ENCODE assay signal across 1 cellular context in the genomic region with DNA sequence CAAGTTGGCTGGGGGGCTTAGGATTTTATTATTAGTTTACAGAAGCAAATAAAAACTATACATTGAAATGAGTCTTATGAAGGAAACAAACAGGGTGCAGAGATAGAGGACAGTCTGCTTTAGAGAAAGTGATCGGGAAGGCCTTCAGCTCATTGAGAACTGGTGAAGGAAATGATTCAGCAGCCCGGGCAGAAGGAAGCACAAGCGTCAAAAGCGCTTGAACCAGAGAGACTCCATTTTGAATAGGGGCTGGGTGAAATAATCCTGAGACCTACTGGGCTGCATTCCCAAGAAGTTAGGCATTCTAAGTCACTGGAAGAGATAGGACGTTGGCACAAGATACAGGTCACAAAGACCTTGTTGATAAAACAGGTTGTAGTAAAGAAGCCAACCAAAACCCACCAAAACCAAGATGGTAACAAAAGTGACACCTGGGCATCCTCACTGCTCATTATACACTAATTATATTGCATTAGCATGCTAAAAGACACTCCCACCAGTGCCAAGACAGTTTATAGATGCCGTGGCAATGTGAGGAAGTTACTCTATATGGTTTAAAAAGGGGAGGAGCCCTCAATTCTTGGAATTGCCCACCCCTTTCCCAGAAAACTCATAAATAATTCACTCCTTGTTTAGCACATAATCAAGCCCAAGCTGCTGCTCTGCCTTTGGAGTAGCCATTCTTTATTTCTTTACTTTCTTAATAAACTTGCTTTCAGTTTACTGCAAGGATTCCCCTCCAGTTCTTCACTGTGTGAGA.
TF ChIP-seq lines count a peak whose summit lies in the region.

No MANE protein-coding gene starts in this region.

TF ChIP-seq in K562, 482 proteins besides CTCF, POLR2A, EP300 and RAD21 (continued from another document and continues in another):
- TF ChIP-seq, protein P1, sequence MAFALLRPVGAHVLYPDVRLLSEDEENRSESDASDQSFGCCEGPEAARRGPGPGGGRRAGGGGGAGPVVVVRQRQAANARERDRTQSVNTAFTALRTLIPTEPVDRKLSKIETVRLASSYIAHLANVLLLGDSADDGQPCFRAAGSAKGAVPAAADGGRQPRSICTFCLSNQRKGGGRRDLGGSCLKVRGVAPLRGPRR (CRISPR knock-in tag; IDR thresholded peaks at IDR 0.05), result no peak
- TF ChIP-seq NCOA4 (IDR thresholded peaks at IDR 0.05; ENCODE audit: partially characterized antibody), result no peak
- TF ChIP-seq, protein P2, sequence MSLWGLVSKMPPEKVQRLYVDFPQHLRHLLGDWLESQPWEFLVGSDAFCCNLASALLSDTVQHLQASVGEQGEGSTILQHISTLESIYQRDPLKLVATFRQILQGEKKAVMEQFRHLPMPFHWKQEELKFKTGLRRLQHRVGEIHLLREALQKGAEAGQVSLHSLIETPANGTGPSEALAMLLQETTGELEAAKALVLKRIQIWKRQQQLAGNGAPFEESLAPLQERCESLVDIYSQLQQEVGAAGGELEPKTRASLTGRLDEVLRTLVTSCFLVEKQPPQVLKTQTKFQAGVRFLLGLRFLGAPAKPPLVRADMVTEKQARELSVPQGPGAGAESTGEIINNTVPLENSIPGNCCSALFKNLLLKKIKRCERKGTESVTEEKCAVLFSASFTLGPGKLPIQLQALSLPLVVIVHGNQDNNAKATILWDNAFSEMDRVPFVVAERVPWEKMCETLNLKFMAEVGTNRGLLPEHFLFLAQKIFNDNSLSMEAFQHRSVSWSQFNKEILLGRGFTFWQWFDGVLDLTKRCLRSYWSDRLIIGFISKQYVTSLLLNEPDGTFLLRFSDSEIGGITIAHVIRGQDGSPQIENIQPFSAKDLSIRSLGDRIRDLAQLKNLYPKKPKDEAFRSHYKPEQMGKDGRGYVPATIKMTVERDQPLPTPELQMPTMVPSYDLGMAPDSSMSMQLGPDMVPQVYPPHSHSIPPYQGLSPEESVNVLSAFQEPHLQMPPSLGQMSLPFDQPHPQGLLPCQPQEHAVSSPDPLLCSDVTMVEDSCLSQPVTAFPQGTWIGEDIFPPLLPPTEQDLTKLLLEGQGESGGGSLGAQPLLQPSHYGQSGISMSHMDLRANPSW (CRISPR knock-in tag; IDR thresholded peaks at IDR 0.05), result no peak
- 0 out of 2 replicates have a peak, but pooled peaks have one; percentile 32 for TF ChIP-seq NFXL1 (CRISPR knock-in tag; IDR thresholded peaks at IDR 0.05)
- TF ChIP-seq ZNF57 (CRISPR knock-in tag; IDR thresholded peaks at IDR 0.05), result no peak
- TF ChIP-seq, protein P3, sequence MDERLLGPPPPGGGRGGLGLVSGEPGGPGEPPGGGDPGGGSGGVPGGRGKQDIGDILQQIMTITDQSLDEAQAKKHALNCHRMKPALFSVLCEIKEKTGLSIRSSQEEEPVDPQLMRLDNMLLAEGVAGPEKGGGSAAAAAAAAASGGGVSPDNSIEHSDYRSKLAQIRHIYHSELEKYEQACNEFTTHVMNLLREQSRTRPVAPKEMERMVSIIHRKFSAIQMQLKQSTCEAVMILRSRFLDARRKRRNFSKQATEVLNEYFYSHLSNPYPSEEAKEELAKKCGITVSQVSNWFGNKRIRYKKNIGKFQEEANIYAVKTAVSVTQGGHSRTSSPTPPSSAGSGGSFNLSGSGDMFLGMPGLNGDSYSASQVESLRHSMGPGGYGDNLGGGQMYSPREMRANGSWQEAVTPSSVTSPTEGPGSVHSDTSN (CRISPR knock-in tag; IDR thresholded peaks at IDR 0.05; ENCODE audit: low read depth), result no peak
- TF ChIP-seq, protein P3 (tag; conservative IDR thresholded peaks at IDR 0.05; ENCODE audit: low read depth), result peak; percentile 80
- no peak for TF ChIP-seq KAT8 (IDR thresholded peaks at IDR 0.05; ENCODE audit: low read depth)
- TF ChIP-seq EGR1 (conservative IDR thresholded peaks at IDR 0.05), result no peak
- TF ChIP-seq TSC22D4 (tag; IDR thresholded peaks at IDR 0.05), result no peak
- TF ChIP-seq BRCA1 (IDR thresholded peaks at IDR 0.05), result no peak
- no peak for TF ChIP-seq BRCA1 (CRISPR knock-in tag; IDR thresholded peaks at IDR 0.05)
- TF ChIP-seq OTX1 (CRISPR knock-in tag; IDR thresholded peaks at IDR 0.05), result 0 out of 2 replicates have a peak, but pooled peaks have one; percentile 56
- TF ChIP-seq, protein P4, sequence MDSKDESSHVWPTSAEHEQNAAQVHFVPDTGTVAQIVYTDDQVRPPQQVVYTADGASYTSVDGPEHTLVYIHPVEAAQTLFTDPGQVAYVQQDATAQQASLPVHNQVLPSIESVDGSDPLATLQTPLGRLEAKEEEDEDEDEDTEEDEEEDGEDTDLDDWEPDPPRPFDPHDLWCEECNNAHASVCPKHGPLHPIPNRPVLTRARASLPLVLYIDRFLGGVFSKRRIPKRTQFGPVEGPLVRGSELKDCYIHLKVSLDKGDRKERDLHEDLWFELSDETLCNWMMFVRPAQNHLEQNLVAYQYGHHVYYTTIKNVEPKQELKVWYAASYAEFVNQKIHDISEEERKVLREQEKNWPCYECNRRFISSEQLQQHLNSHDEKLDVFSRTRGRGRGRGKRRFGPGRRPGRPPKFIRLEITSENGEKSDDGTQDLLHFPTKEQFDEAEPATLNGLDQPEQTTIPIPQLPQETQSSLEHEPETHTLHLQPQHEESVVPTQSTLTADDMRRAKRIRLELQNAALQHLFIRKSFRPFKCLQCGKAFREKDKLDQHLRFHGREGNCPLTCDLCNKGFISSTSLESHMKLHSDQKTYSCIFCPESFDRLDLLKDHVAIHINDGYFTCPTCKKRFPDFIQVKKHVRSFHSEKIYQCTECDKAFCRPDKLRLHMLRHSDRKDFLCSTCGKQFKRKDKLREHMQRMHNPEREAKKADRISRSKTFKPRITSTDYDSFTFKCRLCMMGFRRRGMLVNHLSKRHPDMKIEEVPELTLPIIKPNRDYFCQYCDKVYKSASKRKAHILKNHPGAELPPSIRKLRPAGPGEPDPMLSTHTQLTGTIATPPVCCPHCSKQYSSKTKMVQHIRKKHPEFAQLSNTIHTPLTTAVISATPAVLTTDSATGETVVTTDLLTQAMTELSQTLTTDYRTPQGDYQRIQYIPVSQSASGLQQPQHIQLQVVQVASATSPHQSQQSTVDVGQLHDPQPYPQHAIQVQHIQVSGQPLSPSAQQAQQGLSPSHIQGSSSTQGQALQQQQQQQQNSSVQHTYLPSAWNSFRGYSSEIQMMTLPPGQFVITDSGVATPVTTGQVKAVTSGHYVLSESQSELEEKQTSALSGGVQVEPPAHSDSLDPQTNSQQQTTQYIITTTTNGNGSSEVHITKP (IDR thresholded peaks at IDR 0.05; ENCODE audit: partially characterized antibody), result no peak
- TF ChIP-seq, protein P5, sequence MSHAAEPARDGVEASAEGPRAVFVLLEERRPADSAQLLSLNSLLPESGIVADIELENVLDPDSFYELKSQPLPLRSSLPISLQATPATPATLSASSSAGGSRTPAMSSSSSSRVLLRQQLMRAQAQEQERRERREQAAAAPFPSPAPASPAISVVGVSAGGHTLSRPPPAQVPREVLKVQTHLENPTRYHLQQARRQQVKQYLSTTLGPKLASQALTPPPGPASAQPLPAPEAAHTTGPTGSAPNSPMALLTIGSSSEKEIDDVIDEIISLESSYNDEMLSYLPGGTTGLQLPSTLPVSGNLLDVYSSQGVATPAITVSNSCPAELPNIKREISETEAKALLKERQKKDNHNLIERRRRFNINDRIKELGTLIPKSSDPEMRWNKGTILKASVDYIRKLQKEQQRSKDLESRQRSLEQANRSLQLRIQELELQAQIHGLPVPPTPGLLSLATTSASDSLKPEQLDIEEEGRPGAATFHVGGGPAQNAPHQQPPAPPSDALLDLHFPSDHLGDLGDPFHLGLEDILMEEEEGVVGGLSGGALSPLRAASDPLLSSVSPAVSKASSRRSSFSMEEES (CRISPR knock-in tag; IDR thresholded peaks at IDR 0.05), result no peak
- no peak for TF ChIP-seq BRD4 (IDR thresholded peaks at IDR 0.05)
- no peak for TF ChIP-seq ZNF695 (CRISPR knock-in tag; IDR thresholded peaks at IDR 0.05)
- peak; percentile 72; the same call in 1 of the 2 replicates for TF ChIP-seq ZNF239 (CRISPR knock-in tag; IDR thresholded peaks at IDR 0.05)
- TF ChIP-seq EP400 (IDR thresholded peaks at IDR 0.05), result no peak
- TF ChIP-seq, protein P6, sequence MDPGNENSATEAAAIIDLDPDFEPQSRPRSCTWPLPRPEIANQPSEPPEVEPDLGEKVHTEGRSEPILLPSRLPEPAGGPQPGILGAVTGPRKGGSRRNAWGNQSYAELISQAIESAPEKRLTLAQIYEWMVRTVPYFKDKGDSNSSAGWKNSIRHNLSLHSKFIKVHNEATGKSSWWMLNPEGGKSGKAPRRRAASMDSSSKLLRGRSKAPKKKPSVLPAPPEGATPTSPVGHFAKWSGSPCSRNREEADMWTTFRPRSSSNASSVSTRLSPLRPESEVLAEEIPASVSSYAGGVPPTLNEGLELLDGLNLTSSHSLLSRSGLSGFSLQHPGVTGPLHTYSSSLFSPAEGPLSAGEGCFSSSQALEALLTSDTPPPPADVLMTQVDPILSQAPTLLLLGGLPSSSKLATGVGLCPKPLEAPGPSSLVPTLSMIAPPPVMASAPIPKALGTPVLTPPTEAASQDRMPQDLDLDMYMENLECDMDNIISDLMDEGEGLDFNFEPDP (CRISPR knock-in tag; IDR thresholded peaks at IDR 0.05), result no peak
- no peak for TF ChIP-seq CREM (IDR thresholded peaks at IDR 0.05; ENCODE audit: low read depth)
- TF ChIP-seq JUNB (CRISPR knock-in tag; conservative IDR thresholded peaks at IDR 0.05), result no peak
- TF ChIP-seq, protein P7, sequence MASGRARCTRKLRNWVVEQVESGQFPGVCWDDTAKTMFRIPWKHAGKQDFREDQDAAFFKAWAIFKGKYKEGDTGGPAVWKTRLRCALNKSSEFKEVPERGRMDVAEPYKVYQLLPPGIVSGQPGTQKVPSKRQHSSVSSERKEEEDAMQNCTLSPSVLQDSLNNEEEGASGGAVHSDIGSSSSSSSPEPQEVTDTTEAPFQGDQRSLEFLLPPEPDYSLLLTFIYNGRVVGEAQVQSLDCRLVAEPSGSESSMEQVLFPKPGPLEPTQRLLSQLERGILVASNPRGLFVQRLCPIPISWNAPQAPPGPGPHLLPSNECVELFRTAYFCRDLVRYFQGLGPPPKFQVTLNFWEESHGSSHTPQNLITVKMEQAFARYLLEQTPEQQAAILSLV (tag; IDR thresholded peaks at IDR 0.05), result peak; percentile 63
- no peak for TF ChIP-seq PHF8 (IDR thresholded peaks at IDR 0.05; ENCODE audit: borderline replicate concordance, low read length)
- TF ChIP-seq, protein P8, sequence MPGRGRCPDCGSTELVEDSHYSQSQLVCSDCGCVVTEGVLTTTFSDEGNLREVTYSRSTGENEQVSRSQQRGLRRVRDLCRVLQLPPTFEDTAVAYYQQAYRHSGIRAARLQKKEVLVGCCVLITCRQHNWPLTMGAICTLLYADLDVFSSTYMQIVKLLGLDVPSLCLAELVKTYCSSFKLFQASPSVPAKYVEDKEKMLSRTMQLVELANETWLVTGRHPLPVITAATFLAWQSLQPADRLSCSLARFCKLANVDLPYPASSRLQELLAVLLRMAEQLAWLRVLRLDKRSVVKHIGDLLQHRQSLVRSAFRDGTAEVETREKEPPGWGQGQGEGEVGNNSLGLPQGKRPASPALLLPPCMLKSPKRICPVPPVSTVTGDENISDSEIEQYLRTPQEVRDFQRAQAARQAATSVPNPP (IDR thresholded peaks at IDR 0.05; ENCODE audit: borderline replicate concordance, insufficient read depth, insufficient read length), result no peak
- TF ChIP-seq MBD2 (IDR thresholded peaks at IDR 0.05; ENCODE audit: borderline replicate concordance, low read depth), result no peak
- TF ChIP-seq NRF1 (conservative IDR thresholded peaks at IDR 0.05 in 1 of 2, IDR thresholded peaks at IDR 0.05 in 1 of 2), result no peak
- TF ChIP-seq PTRF (tag; IDR thresholded peaks at IDR 0.05), result peak; percentile 74
- no peak for TF ChIP-seq HMG20A (CRISPR knock-in tag; conservative IDR thresholded peaks at IDR 0.05)
- TF ChIP-seq FOSL1 (tag; conservative IDR thresholded peaks at IDR 0.05), result no peak
- TF ChIP-seq ZC3H8 (IDR thresholded peaks at IDR 0.05), result no peak
- TF ChIP-seq SETDB1 (IDR thresholded peaks at IDR 0.05; ENCODE audit: low read length), result no peak
- TF ChIP-seq, protein P9, sequence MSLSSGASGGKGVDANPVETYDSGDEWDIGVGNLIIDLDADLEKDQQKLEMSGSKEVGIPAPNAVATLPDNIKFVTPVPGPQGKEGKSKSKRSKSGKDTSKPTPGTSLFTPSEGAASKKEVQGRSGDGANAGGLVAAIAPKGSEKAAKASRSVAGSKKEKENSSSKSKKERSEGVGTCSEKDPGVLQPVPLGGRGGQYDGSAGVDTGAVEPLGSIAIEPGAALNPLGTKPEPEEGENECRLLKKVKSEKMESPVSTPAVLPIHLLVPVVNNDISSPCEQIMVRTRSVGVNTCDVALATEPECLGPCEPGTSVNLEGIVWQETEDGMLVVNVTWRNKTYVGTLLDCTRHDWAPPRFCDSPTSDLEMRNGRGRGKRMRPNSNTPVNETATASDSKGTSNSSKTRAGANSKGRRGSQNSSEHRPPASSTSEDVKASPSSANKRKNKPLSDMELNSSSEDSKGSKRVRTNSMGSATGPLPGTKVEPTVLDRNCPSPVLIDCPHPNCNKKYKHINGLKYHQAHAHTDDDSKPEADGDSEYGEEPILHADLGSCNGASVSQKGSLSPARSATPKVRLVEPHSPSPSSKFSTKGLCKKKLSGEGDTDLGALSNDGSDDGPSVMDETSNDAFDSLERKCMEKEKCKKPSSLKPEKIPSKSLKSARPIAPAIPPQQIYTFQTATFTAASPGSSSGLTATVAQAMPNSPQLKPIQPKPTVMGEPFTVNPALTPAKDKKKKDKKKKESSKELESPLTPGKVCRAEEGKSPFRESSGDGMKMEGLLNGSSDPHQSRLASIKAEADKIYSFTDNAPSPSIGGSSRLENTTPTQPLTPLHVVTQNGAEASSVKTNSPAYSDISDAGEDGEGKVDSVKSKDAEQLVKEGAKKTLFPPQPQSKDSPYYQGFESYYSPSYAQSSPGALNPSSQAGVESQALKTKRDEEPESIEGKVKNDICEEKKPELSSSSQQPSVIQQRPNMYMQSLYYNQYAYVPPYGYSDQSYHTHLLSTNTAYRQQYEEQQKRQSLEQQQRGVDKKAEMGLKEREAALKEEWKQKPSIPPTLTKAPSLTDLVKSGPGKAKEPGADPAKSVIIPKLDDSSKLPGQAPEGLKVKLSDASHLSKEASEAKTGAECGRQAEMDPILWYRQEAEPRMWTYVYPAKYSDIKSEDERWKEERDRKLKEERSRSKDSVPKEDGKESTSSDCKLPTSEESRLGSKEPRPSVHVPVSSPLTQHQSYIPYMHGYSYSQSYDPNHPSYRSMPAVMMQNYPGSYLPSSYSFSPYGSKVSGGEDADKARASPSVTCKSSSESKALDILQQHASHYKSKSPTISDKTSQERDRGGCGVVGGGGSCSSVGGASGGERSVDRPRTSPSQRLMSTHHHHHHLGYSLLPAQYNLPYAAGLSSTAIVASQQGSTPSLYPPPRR (CRISPR knock-in tag; IDR thresholded peaks at IDR 0.05; ENCODE audit: borderline replicate concordance), result no peak
- no peak for TF ChIP-seq PHB2 (IDR thresholded peaks at IDR 0.05; ENCODE audit: low read depth)
- peak; percentile 83 for TF ChIP-seq HDAC8 (tag; IDR thresholded peaks at IDR 0.05)
- no peak for TF ChIP-seq CHD4 (IDR thresholded peaks at IDR 0.05; ENCODE audit: insufficient read depth, insufficient replicate concordance, low read depth, low read length, poor library complexity, severe bottlenecking)
- no peak for TF ChIP-seq KLF1 (tag; IDR thresholded peaks at IDR 0.05)
- TF ChIP-seq SRSF7 (optimal IDR thresholded peaks at IDR 0.05; ENCODE audit: low read depth, low read length), result no peak
